ENCODE assay signal across 1 cellular context in genomic region chr18:74739926-74740325, GRCh38.
A peak's percentile ranks its signal among the peaks of the same experiment; 100 is the strongest.
TF ChIP-seq lines count a peak whose summit lies in the region.

No MANE protein-coding gene starts in this region.

TF ChIP-seq in liver, 16 proteins besides CTCF, POLR2A, EP300 and RAD21 (continued from another document):
- peak; percentile 62 for TF ChIP-seq HNF4G (IDR thresholded peaks at IDR 0.05)
- TF ChIP-seq HNF4A (conservative IDR thresholded peaks at IDR 0.05), result peak; percentile 86 to 90
- TF ChIP-seq, protein P1, sequence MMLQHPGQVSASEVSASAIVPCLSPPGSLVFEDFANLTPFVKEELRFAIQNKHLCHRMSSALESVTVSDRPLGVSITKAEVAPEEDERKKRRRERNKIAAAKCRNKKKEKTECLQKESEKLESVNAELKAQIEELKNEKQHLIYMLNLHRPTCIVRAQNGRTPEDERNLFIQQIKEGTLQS (IDR thresholded peaks at IDR 0.05), result no peak
- TF ChIP-seq JUND (IDR thresholded peaks at IDR 0.05), result no peak
- TF ChIP-seq MAX (IDR thresholded peaks at IDR 0.05), result no peak
- TF ChIP-seq NR2F2 (IDR thresholded peaks at IDR 0.05), result peak; percentile 22
- peak; percentile 62 for TF ChIP-seq SP1 (IDR thresholded peaks at IDR 0.05)
- no peak for TF ChIP-seq YY1 (IDR thresholded peaks at IDR 0.05)
TF ChIP-seq in liver: peak in this region for 7.
